Comparison of ENCODE assay signal across 8 cellular contexts in the genomic region with DNA sequence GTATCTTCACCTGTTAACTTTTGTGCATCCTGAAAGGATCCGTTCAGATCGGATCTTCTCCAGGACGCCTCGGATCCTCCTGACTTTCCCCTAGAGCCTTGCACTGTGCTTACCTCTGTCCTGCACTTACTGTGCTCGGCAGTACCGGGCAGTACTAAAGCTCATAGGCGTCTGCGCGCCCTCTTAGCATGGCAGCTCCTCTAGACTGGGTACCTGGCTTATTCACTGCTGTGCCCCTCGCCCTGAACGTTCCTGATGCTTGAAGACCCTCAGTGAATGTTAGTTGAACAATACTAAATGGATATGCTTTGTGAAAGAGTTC. TPM values are rescaled to one million over a fixed set of nuclear protein-coding genes. Genes with fewer than 3 reads are reported as not detected.
DNase-seq lines count a peak whose midpoint lies in the region; ATAC-seq and TF ChIP-seq lines count a peak whose summit lies in the region.

No MANE protein-coding gene starts in this region.

- H3K9me3 ChIP-seq in thoracic aorta, result no peaks in the 10 kb centered on the region

- H3K9me3 Mint-ChIP-seq in activated T-cell treated with anti-CD3 and anti-CD28 coated beads, Interleukin-2, amount 50 U/mL, for 4 hours, result no peaks in the 10 kb centered on the region

- H3K4me3 ChIP-seq in astrocyte of the spinal cord (ENCODE audit: low read depth, low read length) (peak overlapping the region; percentile 76), thoracic aorta (peak overlapping the region; percentile 91)

- in situ Hi-C loops in astrocyte of the spinal cord (cut with HindIII; ENCODE audit: low sequenced_read_pairs), result no loop called here

- H3K36me3 Mint-ChIP-seq in activated T-cell treated with anti-CD3 and anti-CD28 coated beads, Interleukin-2, amount 50 U/mL, for 4 hours (ENCODE audit: insufficient read depth), result no peaks in the 10 kb centered on the region

- H3K27me3 ChIP-seq in thoracic aorta (replicated peaks; ENCODE audit: insufficient read depth), result no peaks in the 10 kb centered on the region

- TF ChIP-seq CTCF in astrocyte of the spinal cord (IDR thresholded peaks at IDR 0.05; ENCODE audit: low read depth, low read length), result no peak
- TF ChIP-seq CTCF in thoracic aorta (IDR thresholded peaks at IDR 0.05), result no peak

- H3K27ac ChIP-seq in thoracic aorta, result peak overlapping the region; percentile 74 to 75

- no peaks in the 10 kb centered on the region for H3K36me3 ChIP-seq in thoracic aorta

- H3K4me1 ChIP-seq in thoracic aorta (ENCODE audit: control insufficient read depth in 1 of 2, low read depth in 2 of 2), result peaks cover 0 to 18% of the 10 kb centered on the region in 2 donors

- ATAC-seq in activated T-cell treated with anti-CD3 and anti-CD28 coated beads, Interleukin-2, amount 50 U/mL, for 4 hours, result peak; percentile 2 to 6
- ATAC-seq in thoracic aorta (ENCODE audit: insufficient number of reproducible peaks, low FRiP score, low read depth) (no peak), HG02610 (IDR thresholded peaks at IDR 0.05; ENCODE audit: unreplicated experiment) (no peak)

- H3K27me3 Mint-ChIP-seq in activated T-cell treated with anti-CD3 and anti-CD28 coated beads, Interleukin-2, amount 50 U/mL, for 4 hours (ENCODE audit: low read depth), result peaks cover 3% of the 10 kb centered on the region

- peak overlapping the region; percentile 84 for H3K4me3 Mint-ChIP-seq in activated T-cell treated with anti-CD3 and anti-CD28 coated beads, Interleukin-2, amount 50 U/mL, for 4 hours

- DNase-seq in activated T-cell treated with anti-CD3 and anti-CD28 coated beads, Interleukin-2, amount 50 U/mL, for 4 hours, result no peak
- DNase-seq in activated T-cell treated with anti-CD3 and anti-CD28 coated beads, Interleukin-2, amount 50 U/mL, for 1 hour, result no peak
- DNase-seq in astrocyte of the spinal cord (ENCODE audit: low read depth, low spot score), result no peak
- peak; percentile 39 for DNase-seq in kidney tubule cell (ENCODE audit: low spot score)
- no peak for DNase-seq in thoracic aorta (ENCODE audit: low spot score)
- no peak for DNase-seq in MV-4-11 (lab: John Stamatoyannopoulos, UW)
- no peak for DNase-seq in activated CD4-positive, alpha-beta T cell treated with anti-CD3 and anti-CD28 coated beads for 1 hour

- H3K4me1 Mint-ChIP-seq in activated T-cell treated with anti-CD3 and anti-CD28 coated beads, Interleukin-2, amount 50 U/mL, for 4 hours (ENCODE audit: low read depth), result peaks cover 20% of the 10 kb centered on the region

RNA-seq across cellular contexts. Expression of a gene that starts 1.0 kb away (rescaled TPM):
- total RNA-seq in activated T-cell treated with anti-CD3 and anti-CD28 coated beads, Interleukin-2, amount 50 U/mL, for 4 hours, result 10 to 100 TPM; 47.6 to 67.8 (median 52.2) TPM
- total RNA-seq in thoracic aorta, result 10 to 100 TPM; 75.1 to 99.9 TPM

RNA-seq across cellular contexts. Expression of a gene that starts 6.5 kb away (rescaled TPM):
- total RNA-seq in activated T-cell treated with anti-CD3 and anti-CD28 coated beads, Interleukin-2, amount 50 U/mL, for 4 hours, result 10 to 100 TPM; 25.4 to 27.2 (median 25.9) TPM
- 100 to 1,000 TPM; 145 to 150 TPM for total RNA-seq in thoracic aorta

Comparison
In these comparisons a context has a peak if more than half of its experiments do, and no peak if none do; other contexts are left out.
1. ATAC-seq: peak in activated T-cell treated with anti-CD3 and anti-CD28 coated beads, Interleukin-2, amount 50 U/mL, for 4 hours (2 of 2); none in thoracic aorta (single experiment) and HG02610 (single experiment).
2. RNA of a gene that starts 6.5 kb away (total RNA-seq): 145 to 150 TPM in thoracic aorta; 25.4 to 27.2 TPM in activated T-cell treated with anti-CD3 and anti-CD28 coated beads, Interleukin-2, amount 50 U/mL, for 4 hours; every median in the first group is over 4 times any median in the second.